8 cellular contexts compared by ENCODE assay signal in genomic region chr9:26893030-26893676, GRCh38. TPM values are rescaled to one million over a fixed set of nuclear protein-coding genes. Genes with fewer than 3 reads are reported as not detected.
DNase-seq lines count a peak whose midpoint lies in the region; ATAC-seq, FAIRE-seq and TF ChIP-seq lines count a peak whose summit lies in the region.

No MANE protein-coding gene starts in this region.

- BruUV-seq in PC-9 (replicated peaks; lab: Mats Ljungman, UMichigan) = TSS peak; percentile 97

- intact Hi-C loops in PC-9 (cut with micrococcal nuclease; ENCODE audit: unreplicated experiment) = no loop called here
- intact Hi-C loops in esophagus squamous epithelium (cut with DNase I) = no loop called here
- intact Hi-C loops in gastrocnemius medialis (cut with DNase I; ENCODE audit: low total_unique reads) = loop anchor here (5.0 to 10.0 kb wide), 2 partner anchors 79 to 1218 kb away; partner anchors contain the start of gene TUSC1

- H3K36me3 ChIP-seq in PC-9 (ENCODE audit: low read depth) (no peaks in the 10 kb centered on the region), esophagus squamous epithelium (no peaks in the 10 kb centered on the region), gastrocnemius medialis (no peaks in the 10 kb centered on the region)

- DNase-seq in PC-9 (no peak), esophagus squamous epithelium (lab: John Stamatoyannopoulos, UW) (no peak), gastrocnemius medialis (no peak), AG08396 (ENCODE audit: low spot score) (no peak), D721Med (ENCODE audit: insufficient read length, low spot score) (no peak), GOT3 (lab: John Stamatoyannopoulos, UW) (no peak)

- TF ChIP-seq CTCF in PC-9 (conservative IDR thresholded peaks at IDR 0.05) (no peak), esophagus squamous epithelium (IDR thresholded peaks at IDR 0.05) (no peak), gastrocnemius medialis (IDR thresholded peaks at IDR 0.05 in 4 of 5, conservative IDR thresholded peaks at IDR 0.05 in 1 of 5) (no peak), D721Med (IDR thresholded peaks at IDR 0.05; ENCODE audit: insufficient read depth, missing control alignments) (no peak)

- peak overlapping the region; percentile 99 for H2AFZ ChIP-seq in PC-9

- TF ChIP-seq POLR2A in esophagus squamous epithelium (IDR thresholded peaks at IDR 0.05) = no peak
- TF ChIP-seq POLR2A in gastrocnemius medialis (IDR thresholded peaks at IDR 0.05) = no peak

- POLR2A ChIA-PET in PC-9 (lab: Charles Lee; ENCODE audit: unreplicated experiment) = no interaction called here

- peaks cover 10% of the 10 kb centered on the region for H3F3A ChIP-seq in PC-9 (ENCODE audit: insufficient read depth, low read depth)

- H3K27me3 ChIP-seq in PC-9 (ENCODE audit: insufficient read depth, low read depth) (no peaks in the 10 kb centered on the region), esophagus squamous epithelium (no peaks in the 10 kb centered on the region), gastrocnemius medialis (no peaks in the 10 kb centered on the region)

- CTCF ChIA-PET in PC-9 (lab: Charles Lee) = no interaction called here

- H4K20me1 ChIP-seq in PC-9 (ENCODE audit: insufficient read depth) = no peaks in the 10 kb centered on the region

- FAIRE-seq in D721Med (lab: Jason Lieb, UNC) = no peak

- in situ Hi-C loops in gastrocnemius medialis (cut with MboI; ENCODE audit: low sequenced_read_pairs in 4 of 4) = no loop called here

- H3K9me3 ChIP-seq in PC-9 (ENCODE audit: insufficient read depth, low read depth) = no peaks in the 10 kb centered on the region
- H3K9me3 ChIP-seq in esophagus squamous epithelium = peaks cover 0 to 7% (median 0%) of the 10 kb centered on the region in 3 donors
- no peaks in the 10 kb centered on the region for H3K9me3 ChIP-seq in gastrocnemius medialis

- H3K4me2 ChIP-seq in PC-9 = peak overlapping the region; percentile 80

- peak overlapping the region; percentile 96 for H3K27ac ChIP-seq in PC-9
- H3K27ac ChIP-seq in esophagus squamous epithelium = peak overlapping the region; percentile 93 to 99 (median 97)
- peak overlapping the region; percentile 92 to 96 (median 96) for H3K27ac ChIP-seq in gastrocnemius medialis

- H3K4me1 ChIP-seq in PC-9 (replicated peaks; ENCODE audit: insufficient read depth) = no peaks in the 10 kb centered on the region
- H3K4me1 ChIP-seq in esophagus squamous epithelium = peaks cover 0 to 36% (median 20%) of the 10 kb centered on the region in 3 donors
- peaks cover 23 to 31% of the 10 kb centered on the region in 2 donors for H3K4me1 ChIP-seq in gastrocnemius medialis

- H3K4me3 ChIP-seq in PC-9 = peak overlapping the region; percentile 98
- peak overlapping the region; percentile 85 to 99 (median 96) for H3K4me3 ChIP-seq in esophagus squamous epithelium
- peak overlapping the region; percentile 83 to 100 (median 92) for H3K4me3 ChIP-seq in gastrocnemius medialis

- 25 to 28% methylated on average over 7 of the region's 7 CpGs for WGBS in esophagus squamous epithelium, 2 donors

- no peaks in the 10 kb centered on the region for H3K9me2 ChIP-seq in PC-9 (ENCODE audit: insufficient read depth)

- H3K79me2 ChIP-seq in PC-9 (ENCODE audit: low read depth) = peaks cover 38% of the 10 kb centered on the region

- peak; percentile 0 for ATAC-seq in GM18498 (IDR thresholded peaks at IDR 0.05; ENCODE audit: unreplicated experiment)
- ATAC-seq in gastrocnemius medialis = no peak
- no peak for ATAC-seq in GM19023 (IDR thresholded peaks at IDR 0.05; ENCODE audit: unreplicated experiment)

RNA-seq across cellular contexts. Expression of gene CAAP1, which starts 0.6 kb away (rescaled TPM):
- total RNA-seq in PC-9 (2021) (12.1 and 14.0 TPM in 2 replicates), esophagus squamous epithelium (10 to 100 TPM in 3 of 4 donors, 1 to 10 TPM in 1; 9.6 to 22.7 (median 19.7) TPM), gastrocnemius medialis (10 to 100 TPM in 1 of 4 donors, 1 to 10 TPM in 3; 4.5 to 12.3 (median 6.8) TPM)

RNA-seq across cellular contexts. Expression of gene PLAA, which starts 53.9 kb away (rescaled TPM):
- 19.7 and 23.3 TPM in 2 replicates for total RNA-seq in PC-9 (2021)
- total RNA-seq in esophagus squamous epithelium = 10 to 100 TPM; 18.0 to 27.7 (median 23.8) TPM
- 100 to 1,000 TPM in 1 of 4 donors, 10 to 100 TPM in 3; 72.5 to 105 (median 83.8) TPM for total RNA-seq in gastrocnemius medialis
